In genomic region chr2:15939556-15939853, GRCh38 we compare ENCODE assay signal across 1 cellular context.
TF ChIP-seq lines count a peak whose summit lies in the region.

No MANE protein-coding gene starts in this region.

TF ChIP-seq in HEK293, 187 proteins besides CTCF, POLR2A, EP300 and RAD21 (continued from another document):
- TF ChIP-seq ZBTB11 (tag by site-specific recombination; conservative IDR thresholded peaks at IDR 0.05; ENCODE audit: low read depth) (no peak), ZNF138 (tag by site-specific recombination; IDR thresholded peaks at IDR 0.05; ENCODE audit: borderline replicate concordance) (no peak), TSHZ1 (tag by site-specific recombination; IDR thresholded peaks at IDR 0.05; ENCODE audit: borderline replicate concordance) (no peak), ZSCAN23 (tag by site-specific recombination; IDR thresholded peaks at IDR 0.05) (no peak), ZNF529 (tag by site-specific recombination; IDR thresholded peaks at IDR 0.05; ENCODE audit: insufficient replicate concordance) (no peak), ZBTB26 (tag by site-specific recombination; optimal IDR thresholded peaks at IDR 0.05) (peak; percentile 44), ZNF580 (tag by site-specific recombination; IDR thresholded peaks at IDR 0.05) (no peak)
TF ChIP-seq in HEK293: peak in this region for 3.
